ENCODE assay signal across 8 cellular contexts in the genomic region with DNA sequence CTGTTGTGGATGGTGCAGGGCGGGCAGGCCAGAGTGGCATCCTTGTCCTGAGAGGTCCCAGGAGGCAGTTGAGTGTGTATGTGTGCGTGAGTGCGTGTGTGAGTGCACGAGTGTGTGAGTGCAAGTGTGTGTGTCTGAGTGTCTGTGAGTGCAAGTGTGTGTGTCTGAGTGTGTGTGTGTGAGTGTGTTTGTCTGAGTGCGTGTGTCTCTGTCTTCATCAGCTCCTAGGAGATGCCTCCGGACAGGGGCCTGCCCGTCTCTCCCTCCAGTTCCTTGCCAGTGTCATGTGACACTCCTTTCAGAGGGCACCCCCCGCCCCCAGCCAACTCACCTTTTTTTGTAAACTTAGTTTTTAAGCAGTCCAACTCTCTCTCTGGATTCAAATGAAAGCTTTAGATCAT. TPM values are rescaled to one million over a fixed set of nuclear protein-coding genes. Genes with fewer than 3 reads are reported as not detected.
A peak's percentile ranks its signal among the peaks of the same experiment; 100 is the strongest.
DNase-seq lines count a peak whose midpoint lies in the region; ATAC-seq and TF ChIP-seq lines count a peak whose summit lies in the region.

No MANE protein-coding gene starts in this region.

- ATAC-seq in right lobe of liver (no peak), GM19023 (IDR thresholded peaks at IDR 0.05; ENCODE audit: unreplicated experiment) (no peak)

- WGBS in right lobe of liver (ENCODE audit: insufficient coverage, low coverage, low lambda C conversion rate, missing lambda C conversion rate), result 73% methylated on average over 4 of the region's 8 CpGs
- WGBS in testis, 2 donors, result 64 to 75% methylated on average over 8 of the region's 8 CpGs

- H3K27ac ChIP-seq in right lobe of liver, result peak overlapping the region; percentile 66 to 74 (median 69)
- H3K27ac ChIP-seq in testis, result peak overlapping the region; percentile 64 to 78

- intact Hi-C loops in right lobe of liver (cut with DNase I) (no loop called here), testis (cut with DNase I; ENCODE audit: low total_unique reads) (no loop called here)

- H3K27ac Mint-ChIP-seq in activated T-cell treated with anti-CD3 and anti-CD28 coated beads, Interleukin-2, amount 50 U/mL, for 24 hours, result peak overlapping the region; percentile 99

- H3K36me3 Mint-ChIP-seq in activated T-cell treated with anti-CD3 and anti-CD28 coated beads, Interleukin-2, amount 50 U/mL, for 24 hours (ENCODE audit: low read depth), result peaks cover 8% of the 10 kb centered on the region

- no peaks in the 10 kb centered on the region for H3K36me3 ChIP-seq in right lobe of liver
- no peaks in the 10 kb centered on the region for H3K36me3 ChIP-seq in testis (ENCODE audit: low read depth, missing control alignments)

- no peaks in the 10 kb centered on the region for H3K27me3 Mint-ChIP-seq in activated T-cell treated with anti-CD3 and anti-CD28 coated beads, Interleukin-2, amount 50 U/mL, for 24 hours

- H3K4me3 Mint-ChIP-seq in activated T-cell treated with anti-CD3 and anti-CD28 coated beads, Interleukin-2, amount 50 U/mL, for 24 hours, result peak overlapping the region; percentile 69

- H3K4me1 ChIP-seq in right lobe of liver, result peaks cover 0 to 55% (median 22%) of the 10 kb centered on the region in 4 donors
- H3K4me1 ChIP-seq in testis, result peaks cover 51% of the 10 kb centered on the region

- H3K4me3 ChIP-seq in right lobe of liver, result no peak overlapping the region
- no peak overlapping the region for H3K4me3 ChIP-seq in testis

- DNase-seq in activated CD8-positive, alpha-beta memory T cell treated with anti-CD3 and anti-CD28 coated beads for 24 hours, result peak; percentile 67
- DNase-seq in activated CD8-positive, alpha-beta memory T cell treated with anti-CD3 and anti-CD28 coated beads, Interleukin-2, amount 50 U/mL, for 48 hours, result no peak
- peak; percentile 52 for DNase-seq in activated T-cell treated with anti-CD3 and anti-CD28 coated beads, Interleukin-2, amount 50 U/mL, for 24 hours
- no peak for DNase-seq in right lobe of liver
- no peak for DNase-seq in testis
- DNase-seq in mucosa of gallbladder (ENCODE audit: low spot score), result no peak
- DNase-seq in cerebellum (ENCODE audit: low spot score), result no peak

- no peak for TF ChIP-seq CTCF in right lobe of liver (IDR thresholded peaks at IDR 0.05)
- TF ChIP-seq CTCF in testis (IDR thresholded peaks at IDR 0.05), result no peak

- H3K9me3 Mint-ChIP-seq in activated T-cell treated with anti-CD3 and anti-CD28 coated beads, Interleukin-2, amount 50 U/mL, for 24 hours, result no peaks in the 10 kb centered on the region

- no peaks in the 10 kb centered on the region for H3K9me3 ChIP-seq in right lobe of liver
- no peaks in the 10 kb centered on the region for H3K9me3 ChIP-seq in testis

- peaks cover 98% of the 10 kb centered on the region for H3K4me1 Mint-ChIP-seq in activated T-cell treated with anti-CD3 and anti-CD28 coated beads, Interleukin-2, amount 50 U/mL, for 24 hours (ENCODE audit: low read depth)

- no peaks in the 10 kb centered on the region for H3K27me3 ChIP-seq in right lobe of liver
- H3K27me3 ChIP-seq in testis, result no peaks in the 10 kb centered on the region

- TF ChIP-seq POLR2A in right lobe of liver (IDR thresholded peaks at IDR 0.05) (no peak), testis (IDR thresholded peaks at IDR 0.05) (no peak)

RNA-seq across cellular contexts. Expression of a gene that starts 12.3 kb away (rescaled TPM):
- total RNA-seq in right lobe of liver (10 to 100 TPM; 50.3 to 81.0 (median 67.1) TPM), testis (100 to 1,000 TPM in 1 of 2 donors, 10 to 100 TPM in 1; 84.6 to 109 TPM), mucosa of gallbladder (98.5 TPM), cerebellum (54.4 TPM)
- polyA plus RNA-seq in testis (ENCODE audit: insufficient read depth, low read depth, low replicate concordance), result 47.3 TPM

Comparison
In these comparisons a context has a peak if more than half of its experiments do, and no peak if none do; other contexts are left out.
1. DNase-seq: peak in activated CD8-positive, alpha-beta memory T cell treated with anti-CD3 and anti-CD28 coated beads for 24 hours (single experiment) and activated T-cell treated with anti-CD3 and anti-CD28 coated beads, Interleukin-2, amount 50 U/mL, for 24 hours (single experiment); none in activated CD8-positive, alpha-beta memory T cell treated with anti-CD3 and anti-CD28 coated beads, Interleukin-2, amount 50 U/mL, for 48 hours (single experiment), right lobe of liver (0 of 3), testis (single experiment), mucosa of gallbladder (single experiment) and cerebellum (single experiment).